In the genomic region with DNA sequence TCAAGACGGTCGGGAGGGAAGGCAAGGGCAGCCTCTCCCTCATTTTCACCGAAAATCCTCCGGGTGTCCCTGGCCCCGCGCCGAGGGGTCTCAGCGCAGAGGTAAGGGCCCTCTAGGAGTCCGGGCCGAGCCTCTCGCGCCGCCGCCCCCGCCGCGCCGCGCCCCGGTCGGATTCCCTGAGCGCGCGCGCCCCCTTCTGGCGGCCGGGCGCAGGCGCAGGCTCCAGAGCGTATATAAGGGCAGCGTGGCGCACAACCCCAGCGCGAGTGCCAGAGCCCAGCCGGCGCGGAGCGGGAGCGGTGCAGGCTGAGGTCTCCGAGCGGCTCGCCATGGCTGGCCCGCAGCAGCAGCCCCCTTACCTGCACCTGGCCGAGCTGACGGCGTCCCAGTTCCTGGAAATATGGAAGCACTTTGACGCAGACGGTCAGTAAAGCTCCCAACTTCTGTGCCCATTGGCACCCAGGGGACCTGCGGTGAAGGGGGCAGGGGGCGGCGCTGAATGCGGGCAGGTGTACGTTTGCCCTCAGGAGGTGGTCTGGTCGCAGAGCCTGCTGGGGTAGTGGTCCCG, we compare ENCODE assay signal across 1 cellular context.
TF ChIP-seq lines count a peak whose summit lies in the region.

A gene with protein sequence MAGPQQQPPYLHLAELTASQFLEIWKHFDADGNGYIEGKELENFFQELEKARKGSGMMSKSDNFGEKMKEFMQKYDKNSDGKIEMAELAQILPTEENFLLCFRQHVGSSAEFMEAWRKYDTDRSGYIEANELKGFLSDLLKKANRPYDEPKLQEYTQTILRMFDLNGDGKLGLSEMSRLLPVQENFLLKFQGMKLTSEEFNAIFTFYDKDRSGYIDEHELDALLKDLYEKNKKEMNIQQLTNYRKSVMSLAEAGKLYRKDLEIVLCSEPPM (plus strand): TSS at position 260 of the 568 bp plus-strand sequence. CDS start 70 bp downstream, at position 330.

TF ChIP-seq in HepG2, 621 proteins besides CTCF, POLR2A, EP300 and RAD21 (continued from another document and continues in another):
- TF ChIP-seq, protein P1, sequence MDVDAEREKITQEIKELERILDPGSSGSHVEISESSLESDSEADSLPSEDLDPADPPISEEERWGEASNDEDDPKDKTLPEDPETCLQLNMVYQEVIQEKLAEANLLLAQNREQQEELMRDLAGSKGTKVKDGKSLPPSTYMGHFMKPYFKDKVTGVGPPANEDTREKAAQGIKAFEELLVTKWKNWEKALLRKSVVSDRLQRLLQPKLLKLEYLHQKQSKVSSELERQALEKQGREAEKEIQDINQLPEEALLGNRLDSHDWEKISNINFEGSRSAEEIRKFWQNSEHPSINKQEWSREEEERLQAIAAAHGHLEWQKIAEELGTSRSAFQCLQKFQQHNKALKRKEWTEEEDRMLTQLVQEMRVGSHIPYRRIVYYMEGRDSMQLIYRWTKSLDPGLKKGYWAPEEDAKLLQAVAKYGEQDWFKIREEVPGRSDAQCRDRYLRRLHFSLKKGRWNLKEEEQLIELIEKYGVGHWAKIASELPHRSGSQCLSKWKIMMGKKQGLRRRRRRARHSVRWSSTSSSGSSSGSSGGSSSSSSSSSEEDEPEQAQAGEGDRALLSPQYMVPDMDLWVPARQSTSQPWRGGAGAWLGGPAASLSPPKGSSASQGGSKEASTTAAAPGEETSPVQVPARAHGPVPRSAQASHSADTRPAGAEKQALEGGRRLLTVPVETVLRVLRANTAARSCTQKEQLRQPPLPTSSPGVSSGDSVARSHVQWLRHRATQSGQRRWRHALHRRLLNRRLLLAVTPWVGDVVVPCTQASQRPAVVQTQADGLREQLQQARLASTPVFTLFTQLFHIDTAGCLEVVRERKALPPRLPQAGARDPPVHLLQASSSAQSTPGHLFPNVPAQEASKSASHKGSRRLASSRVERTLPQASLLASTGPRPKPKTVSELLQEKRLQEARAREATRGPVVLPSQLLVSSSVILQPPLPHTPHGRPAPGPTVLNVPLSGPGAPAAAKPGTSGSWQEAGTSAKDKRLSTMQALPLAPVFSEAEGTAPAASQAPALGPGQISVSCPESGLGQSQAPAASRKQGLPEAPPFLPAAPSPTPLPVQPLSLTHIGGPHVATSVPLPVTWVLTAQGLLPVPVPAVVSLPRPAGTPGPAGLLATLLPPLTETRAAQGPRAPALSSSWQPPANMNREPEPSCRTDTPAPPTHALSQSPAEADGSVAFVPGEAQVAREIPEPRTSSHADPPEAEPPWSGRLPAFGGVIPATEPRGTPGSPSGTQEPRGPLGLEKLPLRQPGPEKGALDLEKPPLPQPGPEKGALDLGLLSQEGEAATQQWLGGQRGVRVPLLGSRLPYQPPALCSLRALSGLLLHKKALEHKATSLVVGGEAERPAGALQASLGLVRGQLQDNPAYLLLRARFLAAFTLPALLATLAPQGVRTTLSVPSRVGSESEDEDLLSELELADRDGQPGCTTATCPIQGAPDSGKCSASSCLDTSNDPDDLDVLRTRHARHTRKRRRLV (CRISPR knock-in tag; IDR thresholded peaks at IDR 0.05), result no peak
- TF ChIP-seq RFX3 (CRISPR knock-in tag; IDR thresholded peaks at IDR 0.05) (no peak), ZNF121 (CRISPR knock-in tag; IDR thresholded peaks at IDR 0.05) (no peak), ZKSCAN5 (CRISPR knock-in tag; IDR thresholded peaks at IDR 0.05) (no peak), ZNF562 (CRISPR knock-in tag; IDR thresholded peaks at IDR 0.05; ENCODE audit: borderline replicate concordance) (no peak), ZNF335 (CRISPR knock-in tag; IDR thresholded peaks at IDR 0.05) (no peak), ZNF451 (CRISPR knock-in tag; IDR thresholded peaks at IDR 0.05) (0 out of 2 replicates have a peak, but pooled peaks have one; percentile 26), ZNF260 (CRISPR knock-in tag; IDR thresholded peaks at IDR 0.05; ENCODE audit: borderline replicate concordance, low read depth) (no peak), ZFP1 (CRISPR knock-in tag; IDR thresholded peaks at IDR 0.05) (no peak), ZNF296 (CRISPR knock-in tag; conservative IDR thresholded peaks at IDR 0.05) (no peak), ZBTB38 (CRISPR knock-in tag; IDR thresholded peaks at IDR 0.05) (no peak; the same call in 1 of the 2 replicates), TSC22D2 (CRISPR knock-in tag; IDR thresholded peaks at IDR 0.05; ENCODE audit: borderline replicate concordance) (no peak), BRD4 (CRISPR knock-in tag; IDR thresholded peaks at IDR 0.05) (no peak), TARDBP (CRISPR knock-in tag; IDR thresholded peaks at IDR 0.05) (no peak), HOXA5 (CRISPR knock-in tag; IDR thresholded peaks at IDR 0.05) (no peak), KLF12 (CRISPR knock-in tag; IDR thresholded peaks at IDR 0.05; ENCODE audit: borderline replicate concordance) (0 out of 2 replicates have a peak, but pooled peaks have one; percentile 57), SKI (IDR thresholded peaks at IDR 0.05; ENCODE audit: partially characterized antibody) (peak; percentile 16), SNAPC2 (CRISPR knock-in tag; IDR thresholded peaks at IDR 0.05) (no peak), TCF12 (IDR thresholded peaks at IDR 0.05) (no peak), TCF12 (CRISPR knock-in tag; IDR thresholded peaks at IDR 0.05) (no peak)
- TF ChIP-seq, protein P2, sequence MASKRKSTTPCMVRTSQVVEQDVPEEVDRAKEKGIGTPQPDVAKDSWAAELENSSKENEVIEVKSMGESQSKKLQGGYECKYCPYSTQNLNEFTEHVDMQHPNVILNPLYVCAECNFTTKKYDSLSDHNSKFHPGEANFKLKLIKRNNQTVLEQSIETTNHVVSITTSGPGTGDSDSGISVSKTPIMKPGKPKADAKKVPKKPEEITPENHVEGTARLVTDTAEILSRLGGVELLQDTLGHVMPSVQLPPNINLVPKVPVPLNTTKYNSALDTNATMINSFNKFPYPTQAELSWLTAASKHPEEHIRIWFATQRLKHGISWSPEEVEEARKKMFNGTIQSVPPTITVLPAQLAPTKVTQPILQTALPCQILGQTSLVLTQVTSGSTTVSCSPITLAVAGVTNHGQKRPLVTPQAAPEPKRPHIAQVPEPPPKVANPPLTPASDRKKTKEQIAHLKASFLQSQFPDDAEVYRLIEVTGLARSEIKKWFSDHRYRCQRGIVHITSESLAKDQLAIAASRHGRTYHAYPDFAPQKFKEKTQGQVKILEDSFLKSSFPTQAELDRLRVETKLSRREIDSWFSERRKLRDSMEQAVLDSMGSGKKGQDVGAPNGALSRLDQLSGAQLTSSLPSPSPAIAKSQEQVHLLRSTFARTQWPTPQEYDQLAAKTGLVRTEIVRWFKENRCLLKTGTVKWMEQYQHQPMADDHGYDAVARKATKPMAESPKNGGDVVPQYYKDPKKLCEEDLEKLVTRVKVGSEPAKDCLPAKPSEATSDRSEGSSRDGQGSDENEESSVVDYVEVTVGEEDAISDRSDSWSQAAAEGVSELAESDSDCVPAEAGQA (IDR thresholded peaks at IDR 0.05; ENCODE audit: low read depth), result no peak
- TF ChIP-seq, protein P2 (CRISPR knock-in tag; IDR thresholded peaks at IDR 0.05; ENCODE audit: borderline replicate concordance), result no peak
- TF ChIP-seq, protein P3, sequence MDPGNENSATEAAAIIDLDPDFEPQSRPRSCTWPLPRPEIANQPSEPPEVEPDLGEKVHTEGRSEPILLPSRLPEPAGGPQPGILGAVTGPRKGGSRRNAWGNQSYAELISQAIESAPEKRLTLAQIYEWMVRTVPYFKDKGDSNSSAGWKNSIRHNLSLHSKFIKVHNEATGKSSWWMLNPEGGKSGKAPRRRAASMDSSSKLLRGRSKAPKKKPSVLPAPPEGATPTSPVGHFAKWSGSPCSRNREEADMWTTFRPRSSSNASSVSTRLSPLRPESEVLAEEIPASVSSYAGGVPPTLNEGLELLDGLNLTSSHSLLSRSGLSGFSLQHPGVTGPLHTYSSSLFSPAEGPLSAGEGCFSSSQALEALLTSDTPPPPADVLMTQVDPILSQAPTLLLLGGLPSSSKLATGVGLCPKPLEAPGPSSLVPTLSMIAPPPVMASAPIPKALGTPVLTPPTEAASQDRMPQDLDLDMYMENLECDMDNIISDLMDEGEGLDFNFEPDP (CRISPR knock-in tag; conservative IDR thresholded peaks at IDR 0.05), result no peak
- TF ChIP-seq, protein P4, sequence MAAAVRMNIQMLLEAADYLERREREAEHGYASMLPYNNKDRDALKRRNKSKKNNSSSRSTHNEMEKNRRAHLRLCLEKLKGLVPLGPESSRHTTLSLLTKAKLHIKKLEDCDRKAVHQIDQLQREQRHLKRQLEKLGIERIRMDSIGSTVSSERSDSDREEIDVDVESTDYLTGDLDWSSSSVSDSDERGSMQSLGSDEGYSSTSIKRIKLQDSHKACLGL (CRISPR knock-in tag; IDR thresholded peaks at IDR 0.05), result no peak
- TF ChIP-seq, protein P5, sequence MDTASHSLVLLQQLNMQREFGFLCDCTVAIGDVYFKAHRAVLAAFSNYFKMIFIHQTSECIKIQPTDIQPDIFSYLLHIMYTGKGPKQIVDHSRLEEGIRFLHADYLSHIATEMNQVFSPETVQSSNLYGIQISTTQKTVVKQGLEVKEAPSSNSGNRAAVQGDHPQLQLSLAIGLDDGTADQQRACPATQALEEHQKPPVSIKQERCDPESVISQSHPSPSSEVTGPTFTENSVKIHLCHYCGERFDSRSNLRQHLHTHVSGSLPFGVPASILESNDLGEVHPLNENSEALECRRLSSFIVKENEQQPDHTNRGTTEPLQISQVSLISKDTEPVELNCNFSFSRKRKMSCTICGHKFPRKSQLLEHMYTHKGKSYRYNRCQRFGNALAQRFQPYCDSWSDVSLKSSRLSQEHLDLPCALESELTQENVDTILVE (CRISPR knock-in tag; IDR thresholded peaks at IDR 0.05), result no peak
- TF ChIP-seq, protein P6, sequence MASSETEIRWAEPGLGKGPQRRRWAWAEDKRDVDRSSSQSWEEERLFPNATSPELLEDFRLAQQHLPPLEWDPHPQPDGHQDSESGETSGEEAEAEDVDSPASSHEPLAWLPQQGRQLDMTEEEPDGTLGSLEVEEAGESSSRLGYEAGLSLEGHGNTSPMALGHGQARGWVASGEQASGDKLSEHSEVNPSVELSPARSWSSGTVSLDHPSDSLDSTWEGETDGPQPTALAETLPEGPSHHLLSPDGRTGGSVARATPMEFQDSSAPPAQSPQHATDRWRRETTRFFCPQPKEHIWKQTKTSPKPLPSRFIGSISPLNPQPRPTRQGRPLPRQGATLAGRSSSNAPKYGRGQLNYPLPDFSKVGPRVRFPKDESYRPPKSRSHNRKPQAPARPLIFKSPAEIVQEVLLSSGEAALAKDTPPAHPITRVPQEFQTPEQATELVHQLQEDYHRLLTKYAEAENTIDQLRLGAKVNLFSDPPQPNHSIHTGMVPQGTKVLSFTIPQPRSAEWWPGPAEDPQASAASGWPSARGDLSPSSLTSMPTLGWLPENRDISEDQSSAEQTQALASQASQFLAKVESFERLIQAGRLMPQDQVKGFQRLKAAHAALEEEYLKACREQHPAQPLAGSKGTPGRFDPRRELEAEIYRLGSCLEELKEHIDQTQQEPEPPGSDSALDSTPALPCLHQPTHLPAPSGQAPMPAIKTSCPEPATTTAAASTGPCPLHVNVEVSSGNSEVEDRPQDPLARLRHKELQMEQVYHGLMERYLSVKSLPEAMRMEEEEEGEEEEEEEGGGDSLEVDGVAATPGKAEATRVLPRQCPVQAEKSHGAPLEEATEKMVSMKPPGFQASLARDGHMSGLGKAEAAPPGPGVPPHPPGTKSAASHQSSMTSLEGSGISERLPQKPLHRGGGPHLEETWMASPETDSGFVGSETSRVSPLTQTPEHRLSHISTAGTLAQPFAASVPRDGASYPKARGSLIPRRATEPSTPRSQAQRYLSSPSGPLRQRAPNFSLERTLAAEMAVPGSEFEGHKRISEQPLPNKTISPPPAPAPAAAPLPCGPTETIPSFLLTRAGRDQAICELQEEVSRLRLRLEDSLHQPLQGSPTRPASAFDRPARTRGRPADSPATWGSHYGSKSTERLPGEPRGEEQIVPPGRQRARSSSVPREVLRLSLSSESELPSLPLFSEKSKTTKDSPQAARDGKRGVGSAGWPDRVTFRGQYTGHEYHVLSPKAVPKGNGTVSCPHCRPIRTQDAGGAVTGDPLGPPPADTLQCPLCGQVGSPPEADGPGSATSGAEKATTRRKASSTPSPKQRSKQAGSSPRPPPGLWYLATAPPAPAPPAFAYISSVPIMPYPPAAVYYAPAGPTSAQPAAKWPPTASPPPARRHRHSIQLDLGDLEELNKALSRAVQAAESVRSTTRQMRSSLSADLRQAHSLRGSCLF (CRISPR knock-in tag; IDR thresholded peaks at IDR 0.05; ENCODE audit: borderline replicate concordance), result no peak
- TF ChIP-seq, protein P7, sequence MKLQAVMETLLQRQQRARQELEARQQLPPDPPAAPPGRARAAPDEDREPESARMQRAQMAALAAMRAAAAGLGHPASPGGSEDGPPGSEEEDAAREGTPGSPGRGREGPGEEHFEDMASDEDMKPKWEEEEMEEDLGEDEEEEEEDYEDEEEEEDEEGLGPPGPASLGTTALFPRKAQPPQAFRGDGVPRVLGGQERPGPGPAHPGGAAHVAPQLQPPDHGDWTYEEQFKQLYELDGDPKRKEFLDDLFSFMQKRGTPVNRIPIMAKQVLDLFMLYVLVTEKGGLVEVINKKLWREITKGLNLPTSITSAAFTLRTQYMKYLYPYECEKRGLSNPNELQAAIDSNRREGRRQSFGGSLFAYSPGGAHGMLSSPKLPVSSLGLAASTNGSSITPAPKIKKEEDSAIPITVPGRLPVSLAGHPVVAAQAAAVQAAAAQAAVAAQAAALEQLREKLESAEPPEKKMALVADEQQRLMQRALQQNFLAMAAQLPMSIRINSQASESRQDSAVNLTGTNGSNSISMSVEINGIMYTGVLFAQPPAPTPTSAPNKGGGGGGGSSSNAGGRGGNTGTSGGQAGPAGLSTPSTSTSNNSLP (IDR thresholded peaks at IDR 0.05; ENCODE audit: low read depth, low read length), result no peak
- TF ChIP-seq, protein P8, sequence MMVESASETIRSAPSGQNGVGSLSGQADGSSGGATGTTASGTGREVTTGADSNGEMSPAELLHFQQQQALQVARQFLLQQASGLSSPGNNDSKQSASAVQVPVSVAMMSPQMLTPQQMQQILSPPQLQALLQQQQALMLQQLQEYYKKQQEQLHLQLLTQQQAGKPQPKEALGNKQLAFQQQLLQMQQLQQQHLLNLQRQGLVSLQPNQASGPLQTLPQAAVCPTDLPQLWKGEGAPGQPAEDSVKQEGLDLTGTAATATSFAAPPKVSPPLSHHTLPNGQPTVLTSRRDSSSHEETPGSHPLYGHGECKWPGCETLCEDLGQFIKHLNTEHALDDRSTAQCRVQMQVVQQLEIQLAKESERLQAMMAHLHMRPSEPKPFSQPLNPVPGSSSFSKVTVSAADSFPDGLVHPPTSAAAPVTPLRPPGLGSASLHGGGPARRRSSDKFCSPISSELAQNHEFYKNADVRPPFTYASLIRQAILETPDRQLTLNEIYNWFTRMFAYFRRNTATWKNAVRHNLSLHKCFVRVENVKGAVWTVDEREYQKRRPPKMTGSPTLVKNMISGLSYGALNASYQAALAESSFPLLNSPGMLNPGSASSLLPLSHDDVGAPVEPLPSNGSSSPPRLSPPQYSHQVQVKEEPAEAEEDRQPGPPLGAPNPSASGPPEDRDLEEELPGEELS (CRISPR knock-in tag; IDR thresholded peaks at IDR 0.05), result 0 out of 2 replicates have a peak, but pooled peaks have one; percentile 10
